ENCODE assay signal across 8 cellular contexts in genomic region chr14:61524936-61525292, GRCh38.
A peak's percentile ranks its signal among the peaks of the same experiment; 100 is the strongest.
DNase-seq lines count a peak whose midpoint lies in the region; ATAC-seq and TF ChIP-seq lines count a peak whose summit lies in the region.

No MANE protein-coding gene starts in this region.

- peaks cover 0 to 2% (median 0%) of the 10 kb centered on the region in 11 donors for H3K9me3 ChIP-seq in heart right ventricle

- H3K4me1 ChIP-seq in heart right ventricle, result peaks cover 15 to 76% (median 50%) of the 10 kb centered on the region in 9 donors

- H3K36me3 Mint-ChIP-seq in MCF 10A (ENCODE audit: insufficient read depth, unreplicated experiment), result no peaks in the 10 kb centered on the region
- H3K36me3 Mint-ChIP-seq in nephron (ENCODE audit: low read depth), result no peaks in the 10 kb centered on the region

- peaks cover 56% of the 10 kb centered on the region for H3K4me1 Mint-ChIP-seq in MCF 10A (ENCODE audit: insufficient read depth, unreplicated experiment)
- H3K4me1 Mint-ChIP-seq in nephron, result peaks cover 31% of the 10 kb centered on the region

- BruUV-seq in MCF 10A (replicated peaks; lab: Mats Ljungman, UMichigan), result TSS peak; percentile 81

- H3K27ac Mint-ChIP-seq in MCF 10A (ENCODE audit: low read depth, unreplicated experiment) (peak overlapping the region; percentile 75), nephron (peak overlapping the region in 2 of 3 experiments; percentile 73)

- H3K27ac ChIP-seq in heart right ventricle, result peak overlapping the region; percentile 37 to 92 (median 79)
- no peak overlapping the region for H3K27ac ChIP-seq in substantia nigra (ENCODE audit: low read depth, low read length, poor library complexity, severe bottlenecking)

- POLR2A ChIA-PET in MCF 10A (lab: Yijun Ruan, JAX), result interaction anchor here (0.6 to 5.7 kb wide), 34 partner anchors 11 to 237 kb away, joined by 3 to 108 read pairs (median 8); partner anchors contain the start of genes HIF1A and SNAPC1

- H3K4me3 Mint-ChIP-seq in MCF 10A (ENCODE audit: unreplicated experiment) (no peak overlapping the region), nephron (no peak overlapping the region)

- intact Hi-C loops in heart right ventricle (cut with DNase I) (loop anchor here in 3 of 10 donors (5.0 to 10.0 kb wide), 4 partner anchors 42 to 170 kb away; partner anchors contain the start of gene HIF1A (in 1 of the 3)), left cardiac atrium (cut with DNase I) (no loop called here), MCF 10A (cut with micrococcal nuclease) (loop anchor here (1.0 to 2.0 kb wide), 3 partner anchors 44 to 170 kb away; partner anchors contain the start of gene HIF1A)

- H3K27me3 Mint-ChIP-seq in MCF 10A (ENCODE audit: insufficient read depth, unreplicated experiment) (no peaks in the 10 kb centered on the region), nephron (ENCODE audit: low read depth) (no peaks in the 10 kb centered on the region)

- TF ChIP-seq CTCF in heart right ventricle (IDR thresholded peaks at IDR 0.05) (no peak), MCF 10A (IDR thresholded peaks at IDR 0.05; ENCODE audit: unreplicated experiment) (no peak), nephron (IDR thresholded peaks at IDR 0.05; ENCODE audit: unreplicated experiment in 3 of 3) (no peak)

- H3K9me3 Mint-ChIP-seq in MCF 10A (ENCODE audit: unreplicated experiment) (no peaks in the 10 kb centered on the region), nephron (no peaks in the 10 kb centered on the region)

- WGBS in heart right ventricle, 2 donors, result 95 to 100% methylated on average over 1 of the region's 1 CpG

- CTCF ChIA-PET in MCF 10A (lab: Yijun Ruan, JAX), result interaction anchor here (0.6 to 2.3 kb wide), 16 partner anchors 12 to 313 kb away, joined by 3 to 15 read pairs (median 5); partner anchors contain the start of gene HIF1A

- no peak overlapping the region for H3K4me3 ChIP-seq in heart right ventricle

- no peak for DNase-seq in heart right ventricle
- no peak for DNase-seq in left cardiac atrium
- DNase-seq in MCF 10A (ENCODE audit: unreplicated experiment), result no peak
- no peak for DNase-seq in substantia nigra (lab: John Stamatoyannopoulos, UW)
- DNase-seq in stimulated activated CD4-positive, alpha-beta T cell treated with anti-CD3 and anti-CD28 coated beads, Interleukin-4, amount 100 ng/mL, for 1 hour, result no peak

- no peaks in the 10 kb centered on the region for H3K27me3 ChIP-seq in heart right ventricle

- ATAC-seq in heart right ventricle (peak in 4 of 8 donors; percentile 1 to 4 (median 2)), left cardiac atrium (no peak), HG03280 (IDR thresholded peaks at IDR 0.05; ENCODE audit: unreplicated experiment) (no peak), GM21515 (IDR thresholded peaks at IDR 0.05; ENCODE audit: unreplicated experiment) (no peak)

- peaks cover 0 to 13% (median 0%) of the 10 kb centered on the region in 9 donors for H3K36me3 ChIP-seq in heart right ventricle
